In genomic region chr20:44439318-44439717, GRCh38 we compare ENCODE assay signal across 7 cellular contexts.
"Had no signal": no experiment of that assay in that cellular context is flagged by ENCODE, and none has a peak within 500 bp of the region (broad histone marks: within the 10 kb centered on the region; RNA-seq: fewer than 3 reads in every experiment).

No MANE protein-coding gene starts in this region.

- H3K4me3 Mint-ChIP-seq: IgD-negative memory B cell had no signal

- H3K27ac ChIP-seq: HL-60, KMS-11 had no signal

- H3K27ac Mint-ChIP-seq: IgD-negative memory B cell had no signal

- H3K9me3 Mint-ChIP-seq: IgD-negative memory B cell had no signal

- DNase-seq: IMR-90, Karpas-422, KBM-7, KG1 had no signal

- H3K9ac ChIP-seq: KMS-11 had no signal

- H3K4me2 ChIP-seq: KMS-11 had no signal

- H3K4me1 Mint-ChIP-seq: IgD-negative memory B cell had no signal
